ENCODE assay signal across 28 cellular contexts in the genomic region with DNA sequence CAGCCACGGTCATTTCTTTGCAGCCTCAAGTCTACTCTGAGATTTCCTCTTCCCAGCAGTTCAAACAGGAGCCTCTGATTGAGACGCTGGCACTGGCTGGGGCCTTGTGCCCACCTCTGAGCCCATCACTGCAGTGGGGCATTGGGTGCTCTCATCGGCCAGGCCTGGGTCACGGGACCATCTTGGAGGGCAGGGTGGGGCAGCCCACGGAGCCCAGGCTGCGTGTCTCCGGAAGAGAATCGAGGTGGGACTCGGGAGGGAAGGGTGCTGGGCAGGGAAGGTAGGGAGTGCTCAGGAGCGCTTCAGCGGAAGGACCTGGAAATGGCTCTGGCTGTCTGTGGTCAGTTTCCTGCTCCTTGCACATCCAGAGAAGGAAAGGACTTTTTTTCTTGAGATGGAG.
"Had no signal": no experiment of that assay in that cellular context is flagged by ENCODE, and none has a peak within 500 bp of the region (broad histone marks: within the 10 kb centered on the region; RNA-seq: fewer than 3 reads in every experiment).

No MANE protein-coding gene starts in this region.

- H3K4me3 Mint-ChIP-seq: activated CD8-positive, alpha-beta memory T cell treated with anti-CD3 and anti-CD28 coated beads, Interleukin-2, amount 10 ng/mL, durations not matched to agents 7 days and 5 days; activated CD8-positive, alpha-beta T cell treated with anti-CD3 and anti-CD28 coated beads, Interleukin-2, amount 10 ng/mL, durations not matched to agents 7 days and 5 days; activated naive CD4-positive, alpha-beta T cell treated with anti-CD3 and anti-CD28 coated beads for 36 hours; activated naive CD8-positive, alpha-beta T cell treated with anti-CD3 and anti-CD28 coated beads for 36 hours; activated T-cell treated with anti-CD3 and anti-CD28 coated beads, Interleukin-2, amount 50 U/mL, for 72 hours; nephron; type B pancreatic cell; WTC11 had no signal

- H3K9me3 Mint-ChIP-seq: activated naive CD4-positive, alpha-beta T cell treated with anti-CD3 and anti-CD28 coated beads for 36 hours; activated naive CD8-positive, alpha-beta T cell treated with anti-CD3 and anti-CD28 coated beads for 36 hours; activated T-cell treated with anti-CD3 and anti-CD28 coated beads, Interleukin-2, amount 50 U/mL, for 72 hours; nephron; type B pancreatic cell had no signal

- H3K27me3 ChIP-seq: adrenal gland, body of pancreas, colonic mucosa, neutrophil, ovary, testis, uterus had no signal

- DNase-seq: activated CD4-positive, alpha-beta T cell treated with anti-CD3 and anti-CD28 coated beads, Interleukin-2, amount 50 U/mL, for 1 hour; activated CD8-positive, alpha-beta memory T cell treated with anti-CD3 and anti-CD28 coated beads, Interleukin-2, amount 10 ng/mL, durations not matched to agents 7 days and 5 days; activated CD8-positive, alpha-beta T cell treated with anti-CD3 and anti-CD28 coated beads, Interleukin-2, amount 10 ng/mL, durations not matched to agents 7 days and 5 days; activated naive CD4-positive, alpha-beta T cell treated with anti-CD3 and anti-CD28 coated beads for 36 hours; activated naive CD8-positive, alpha-beta T cell treated with anti-CD3 and anti-CD28 coated beads for 36 hours; activated T-cell treated with anti-CD3 and anti-CD28 coated beads, Interleukin-2, amount 50 U/mL, for 72 hours; adrenal gland; cerebellar nuclear complex; colonic mucosa; effector CD8-positive, alpha-beta T cell; esophagus squamous epithelium; foreskin melanocyte; heart right ventricle; lower lobe of right lung; mucosa of descending colon; ovary; stimulated activated CD4-positive, alpha-beta T cell treated with anti-CD3 and anti-CD28 coated beads, Interleukin-2, amount 100 ng/mL, for 48 hours; stimulated activated naive CD4-positive, alpha-beta T cell treated with Interleukin-2 at 50 U/mL for 16 hours; T-helper 2 cell; testis; uterus had no signal

- H3K27me3 Mint-ChIP-seq: activated CD8-positive, alpha-beta memory T cell treated with anti-CD3 and anti-CD28 coated beads, Interleukin-2, amount 10 ng/mL, durations not matched to agents 7 days and 5 days; activated naive CD8-positive, alpha-beta T cell treated with anti-CD3 and anti-CD28 coated beads for 36 hours had no signal

- H3K4me1 ChIP-seq: adrenal gland, prostate gland, uterus had no signal

- H3K4me1 Mint-ChIP-seq: activated CD8-positive, alpha-beta memory T cell treated with anti-CD3 and anti-CD28 coated beads, Interleukin-2, amount 10 ng/mL, durations not matched to agents 7 days and 5 days; activated naive CD8-positive, alpha-beta T cell treated with anti-CD3 and anti-CD28 coated beads for 36 hours; nephron had no signal

- H3K36me3 Mint-ChIP-seq: type B pancreatic cell, WTC11 had no signal

- ATAC-seq: activated CD8-positive, alpha-beta memory T cell treated with anti-CD3 and anti-CD28 coated beads, Interleukin-2, amount 10 ng/mL, durations not matched to agents 7 days and 5 days; activated CD8-positive, alpha-beta T cell treated with anti-CD3 and anti-CD28 coated beads, Interleukin-2, amount 10 ng/mL, durations not matched to agents 7 days and 5 days; activated T-cell treated with anti-CD3 and anti-CD28 coated beads, Interleukin-2, amount 50 U/mL, for 72 hours; body of pancreas; mucosa of descending colon; WTC11 had no signal

- H3K9me3 ChIP-seq: adrenal gland, body of pancreas, colonic mucosa, esophagus squamous epithelium, heart right ventricle, lower lobe of right lung, mucosa of descending colon, neutrophil, ovary, prostate gland, testis, uterus had no signal

- H3K27ac Mint-ChIP-seq: activated CD8-positive, alpha-beta memory T cell treated with anti-CD3 and anti-CD28 coated beads, Interleukin-2, amount 10 ng/mL, durations not matched to agents 7 days and 5 days; activated CD8-positive, alpha-beta T cell treated with anti-CD3 and anti-CD28 coated beads, Interleukin-2, amount 10 ng/mL, durations not matched to agents 7 days and 5 days; activated naive CD4-positive, alpha-beta T cell treated with anti-CD3 and anti-CD28 coated beads for 36 hours; activated naive CD8-positive, alpha-beta T cell treated with anti-CD3 and anti-CD28 coated beads for 36 hours; activated T-cell treated with anti-CD3 and anti-CD28 coated beads, Interleukin-2, amount 50 U/mL, for 72 hours; nephron; type B pancreatic cell; WTC11 had no signal

- H3K4me3 ChIP-seq: adrenal gland, body of pancreas, colonic mucosa, esophagus squamous epithelium, heart right ventricle, lower lobe of right lung, mucosa of descending colon, ovary, prostate gland, testis, uterus had no signal

- H3K27ac ChIP-seq: adrenal gland, body of pancreas, colonic mucosa, epithelial cell of prostate, esophagus squamous epithelium, heart right ventricle, lower lobe of right lung, neutrophil, ovary, prostate gland, testis, uterus had no signal

- H3K36me3 ChIP-seq: adrenal gland, colonic mucosa, esophagus squamous epithelium, heart right ventricle, lower lobe of right lung, neutrophil, ovary, prostate gland, uterus had no signal
